In genomic region chr11:86578727-86579405, GRCh38 we compare ENCODE assay signal across 18 cellular contexts.
A peak's percentile ranks its signal among the peaks of the same experiment; 100 is the strongest.
DNase-seq lines count a peak whose midpoint lies in the region; ATAC-seq, FAIRE-seq and TF ChIP-seq lines count a peak whose summit lies in the region.
"Had no signal": no experiment of that assay in that cellular context is flagged by ENCODE, and none has a peak within 500 bp of the region (broad histone marks: within the 10 kb centered on the region; RNA-seq: fewer than 3 reads in every experiment).

No MANE protein-coding gene starts in this region.

- H3K4me3 Mint-ChIP-seq in natural killer cell treated with Interleukin-12 subunit alpha and Interleukin-12 subunit beta and Interleukin-15 and Interleukin-18, amount 100 ng/mL, for 72 hours: no peak overlapping the region
- H3K4me3 Mint-ChIP-seq: H9; stimulated activated naive CD8-positive, alpha-beta T cell treated with anti-CD3 and anti-CD28 coated beads, Interleukin-15, Interleukin-2, amounts not matched to agents 100 ng/mL and 50 ng/mL, for 24 hours had no signal

- no peak overlapping the region for H3K9ac ChIP-seq in rectal smooth muscle tissue (ENCODE audit: low read length)

- peaks cover 20% of the 10 kb centered on the region for H3K4me1 ChIP-seq in rectal smooth muscle tissue (ENCODE audit: control insufficient read depth, insufficient read depth, low read length)
- H3K4me1 ChIP-seq: BE2C had no signal

- no peaks in the 10 kb centered on the region for H3K4me1 Mint-ChIP-seq in natural killer cell treated with Interleukin-12 subunit alpha and Interleukin-12 subunit beta and Interleukin-15 and Interleukin-18, amount 100 ng/mL, for 72 hours (ENCODE audit: low read depth in 2 of 2)

- H3K36me3 ChIP-seq in rectal smooth muscle tissue (ENCODE audit: control insufficient read depth, insufficient read depth, low read length): no peaks in the 10 kb centered on the region
- H3K36me3 ChIP-seq: BE2C had no signal

- H3K4me3 ChIP-seq in epithelial cell of esophagus (ENCODE audit: low read length): no peak overlapping the region
- peak overlapping the region; percentile 43 for H3K4me3 ChIP-seq in rectal smooth muscle tissue (ENCODE audit: low read length)
- H3K4me3 ChIP-seq: PC-9 had no signal

- H3K27ac ChIP-seq in rectal smooth muscle tissue (ENCODE audit: low read depth, low read length) (peak overlapping the region; percentile 82), caudate nucleus (ENCODE audit: low read depth, low read length) (no peak overlapping the region)
- H3K27ac ChIP-seq: PC-9 had no signal

- TF ChIP-seq CTCF in epithelial cell of esophagus (IDR thresholded peaks at IDR 0.05; ENCODE audit: insufficient read depth, low read depth, low read length, missing control alignments): no peak

- H3K36me3 Mint-ChIP-seq in natural killer cell treated with Interleukin-12 subunit alpha and Interleukin-12 subunit beta and Interleukin-15 and Interleukin-18, amount 100 ng/mL, for 72 hours: no peaks in the 10 kb centered on the region

- H3K27me3 Mint-ChIP-seq in natural killer cell treated with Interleukin-12 subunit alpha and Interleukin-12 subunit beta and Interleukin-15 and Interleukin-18, amount 100 ng/mL, for 72 hours: peaks cover 7 to 12% of the 10 kb centered on the region in 2 donors

- FAIRE-seq in GM12892 (lab: Jason Lieb, UNC): peak; percentile 30

- ATAC-seq in natural killer cell treated with Interleukin-12 subunit alpha and Interleukin-12 subunit beta and Interleukin-15 and Interleukin-18, amount 100 ng/mL, for 72 hours: no peak
- ATAC-seq: activated naive CD4-positive, alpha-beta T cell treated with anti-CD3 and anti-CD28 coated beads, Interleukin-2, amount 50 U/mL, for 72 hours had no signal

- DNase-seq in GM12892 (ENCODE audit: insufficient read length): no peak
- DNase-seq in NCI-H1436 treated with DMSO at 0.1 percent for 48 hours (lab: John Stamatoyannopoulos, UW): peak; percentile 27
- peak; percentile 54 for DNase-seq in epithelial cell of esophagus (ENCODE audit: low read depth)
- DNase-seq in NCI-H526 treated with DMSO at 0.1 percent for 48 hours (lab: John Stamatoyannopoulos, UW): no peak
- DNase-seq in hypothalamus (lab: John Stamatoyannopoulos, UW): no peak
- DNase-seq in caudate nucleus (lab: John Stamatoyannopoulos, UW): no peak
- DNase-seq in natural killer cell treated with Interleukin-12 subunit alpha and Interleukin-12 subunit beta and Interleukin-15 and Interleukin-18, amount 100 ng/mL, for 72 hours (ENCODE audit: low spot score): no peak
- DNase-seq: activated CD4-positive, CD25-positive, alpha-beta regulatory T cell; BE2C; cerebellar nuclear complex; H9; KBM-7; NCI-H146; T-helper 1 cell had no signal

- H3K9me3 Mint-ChIP-seq in natural killer cell treated with Interleukin-12 subunit alpha and Interleukin-12 subunit beta and Interleukin-15 and Interleukin-18, amount 100 ng/mL, for 72 hours: no peaks in the 10 kb centered on the region
- H3K9me3 Mint-ChIP-seq: activated naive CD4-positive, alpha-beta T cell treated with anti-CD3 and anti-CD28 coated beads, Interleukin-2, amount 50 U/mL, for 72 hours; H9; stimulated activated naive CD8-positive, alpha-beta T cell treated with anti-CD3 and anti-CD28 coated beads, Interleukin-15, Interleukin-2, amounts not matched to agents 100 ng/mL and 50 ng/mL, for 24 hours had no signal

- no peaks in the 10 kb centered on the region for H3K27me3 ChIP-seq in rectal smooth muscle tissue (ENCODE audit: control insufficient read depth, insufficient read depth, low read length)

- H3K27ac Mint-ChIP-seq in natural killer cell treated with Interleukin-12 subunit alpha and Interleukin-12 subunit beta and Interleukin-15 and Interleukin-18, amount 100 ng/mL, for 72 hours: no peak overlapping the region
- H3K27ac Mint-ChIP-seq: activated naive CD4-positive, alpha-beta T cell treated with anti-CD3 and anti-CD28 coated beads, Interleukin-2, amount 50 U/mL, for 72 hours; stimulated activated naive CD8-positive, alpha-beta T cell treated with anti-CD3 and anti-CD28 coated beads, Interleukin-15, Interleukin-2, amounts not matched to agents 100 ng/mL and 50 ng/mL, for 24 hours had no signal

- TF ChIP-seq POLR2A in GM12892 (IDR thresholded peaks at IDR 0.05; ENCODE audit: low read depth, low read length): no peak

Comparison
In these comparisons a context has a peak if more than half of its experiments do, and no peak if none do; other contexts are left out.
1. DNase-seq: peak in NCI-H1436 treated with DMSO at 0.1 percent for 48 hours (single experiment) and epithelial cell of esophagus (single experiment); none in GM12892 (single experiment), NCI-H526 treated with DMSO at 0.1 percent for 48 hours (single experiment), hypothalamus (0 of 51), caudate nucleus (0 of 61) and natural killer cell treated with Interleukin-12 subunit alpha and Interleukin-12 subunit beta and Interleukin-15 and Interleukin-18, amount 100 ng/mL, for 72 hours (single experiment).